In the genomic region with DNA sequence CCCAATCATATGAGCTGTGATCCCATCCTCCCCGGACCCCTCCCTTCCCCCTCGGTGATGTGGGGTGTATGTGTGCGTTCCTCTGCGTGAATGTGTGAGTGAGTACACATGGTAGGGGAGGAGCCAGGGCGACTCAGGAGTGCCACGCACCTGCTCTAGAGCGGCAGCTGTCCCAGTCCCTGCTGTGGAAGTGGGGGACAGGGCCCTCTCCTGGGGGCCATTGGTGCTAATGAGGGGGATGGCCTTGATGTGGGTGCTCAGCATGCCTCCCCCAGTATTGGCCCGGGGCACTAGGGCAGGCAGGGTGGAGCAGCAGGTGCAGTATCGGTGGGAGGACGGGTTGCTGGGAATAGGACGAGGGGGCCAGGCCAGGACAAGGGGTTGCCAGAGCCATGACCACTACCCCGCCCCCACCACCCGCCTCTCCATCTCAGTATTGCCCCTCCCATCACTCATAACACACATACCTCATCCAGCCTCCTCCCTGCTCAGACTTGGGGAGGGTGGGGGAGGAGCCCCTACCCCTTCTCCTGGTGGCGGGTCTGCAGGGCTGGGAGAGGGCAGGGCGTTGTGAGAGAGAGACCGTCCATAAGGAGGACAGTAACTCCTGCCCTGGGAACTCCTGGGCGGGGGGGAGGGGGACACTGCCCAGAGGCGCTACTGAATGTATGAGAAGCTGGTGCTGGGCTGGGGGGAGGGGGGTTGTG, we compare ENCODE assay signal across 10 cellular contexts. TPM values are rescaled to one million over a fixed set of nuclear protein-coding genes. Genes with fewer than 3 reads are reported as not detected.
DNase-seq lines count a peak whose midpoint lies in the region; ATAC-seq and TF ChIP-seq lines count a peak whose summit lies in the region.
"Had no signal": no experiment of that assay in that cellular context is flagged by ENCODE, and none has a peak within 500 bp of the region (broad histone marks: within the 10 kb centered on the region; RNA-seq: fewer than 3 reads in every experiment).

No MANE protein-coding gene starts in this region.

- CTCF ChIA-PET in IMR-90 (lab: Yijun Ruan, JAX) (no interaction called here), A673 (lab: Charles Lee) (interaction anchor here (0.6 kb wide), 1 partner anchor 169 kb away, joined by 18 read pairs; no protein-coding TSS in a partner anchor)

- peak overlapping the region; percentile 32 for H2BK5ac ChIP-seq in IMR-90 (ENCODE audit: low read depth, low read length, poor library complexity, severe bottlenecking)

- no peak overlapping the region for H2BK120ac ChIP-seq in IMR-90 (ENCODE audit: low read depth, low read length)

- H3K4me1 ChIP-seq in BLaER1 = peaks cover 76% of the 10 kb centered on the region
- H3K4me1 ChIP-seq in IMR-90 (ENCODE audit: control insufficient read depth, insufficient read depth, low read length) = peaks cover 5% of the 10 kb centered on the region; the same call in 1 of the 2 replicates
- peaks cover 8% of the 10 kb centered on the region for H3K4me1 ChIP-seq in fibroblast of lung (ENCODE audit: control insufficient read depth, extremely low read depth, insufficient read depth, low read length)
- H3K4me1 ChIP-seq in osteoblast (ENCODE audit: insufficient read depth, low read length) = no peaks in the 10 kb centered on the region
- no peaks in the 10 kb centered on the region for H3K4me1 ChIP-seq in A673 (ENCODE audit: insufficient read depth, low read length, poor library complexity, severe bottlenecking)
- H3K4me1 ChIP-seq: SJSA1 had no signal

- no peak overlapping the region for H2AK9ac ChIP-seq in IMR-90 (replicated peaks; ENCODE audit: low read depth, low read length, poor library complexity)

- DNase-seq in IMR-90 (no peak), fibroblast of lung (ENCODE audit: low read depth in 2 of 2) (no peak), osteoblast (ENCODE audit: insufficient read length, low spot score, missing footprints) (peak; percentile 85), A673 (ENCODE audit: low spot score) (no peak), T-helper 1 cell (no peak), NCI-H446 (lab: John Stamatoyannopoulos, UW) (no peak), ecto neural progenitor cell (ENCODE audit: low spot score) (no peak)
- DNase-seq: NCI-H1105 treated with DMSO at 0.1 percent for 48 hours had no signal

- H3K36me3 ChIP-seq in BLaER1 = peaks cover 54% of the 10 kb centered on the region
- peaks cover 73% of the 10 kb centered on the region for H3K36me3 ChIP-seq in IMR-90 (ENCODE audit: control insufficient read depth, insufficient read depth, low read length)
- peaks cover 41% of the 10 kb centered on the region for H3K36me3 ChIP-seq in fibroblast of lung (ENCODE audit: control insufficient read depth, insufficient read depth, low read length)
- peaks cover 57% of the 10 kb centered on the region for H3K36me3 ChIP-seq in osteoblast (ENCODE audit: insufficient read depth, low read length)
- H3K36me3 ChIP-seq in A673 (ENCODE audit: insufficient read depth, low read length, poor library complexity, severe bottlenecking) = peaks cover 1% of the 10 kb centered on the region

- peak overlapping the region; percentile 99 for H3K4me2 ChIP-seq in BLaER1
- no peak overlapping the region for H3K4me2 ChIP-seq in IMR-90 (ENCODE audit: low read depth, low read length)
- H3K4me2 ChIP-seq in fibroblast of lung (ENCODE audit: extremely low read depth, insufficient read depth, low read length) = no peak overlapping the region
- no peak overlapping the region for H3K4me2 ChIP-seq in osteoblast (ENCODE audit: insufficient read depth, low read length)

- no peaks in the 10 kb centered on the region for H4K20me1 ChIP-seq in BLaER1
- H4K20me1 ChIP-seq in IMR-90 (ENCODE audit: insufficient read depth, low read length) = peaks cover 6% of the 10 kb centered on the region; the same call in 1 of the 2 replicates
- H4K20me1 ChIP-seq in fibroblast of lung (ENCODE audit: control insufficient read depth, extremely low read depth, insufficient read depth, low read length) = no peaks in the 10 kb centered on the region
- H4K20me1 ChIP-seq in osteoblast (ENCODE audit: insufficient read depth, low read length) = no peaks in the 10 kb centered on the region

- TF ChIP-seq RAD21 in IMR-90 (IDR thresholded peaks at IDR 0.05; ENCODE audit: low read length) = no peak

- H3K23ac ChIP-seq in IMR-90 (ENCODE audit: low read depth, low read length) = no peak overlapping the region

- POLR2A ChIA-PET in IMR-90 (lab: Charles Lee; ENCODE audit: unreplicated experiment) = no interaction called here
- POLR2A ChIA-PET in A673 (lab: Charles Lee; ENCODE audit: low non-redundant PET) = no interaction called here

- H2AK5ac ChIP-seq in IMR-90 (ENCODE audit: low read depth, low read length) = no peak overlapping the region

- peaks cover 0 to 19% of the 10 kb centered on the region in 2 experiments; a peak in 2 of 4 replicates for H3K79me1 ChIP-seq in IMR-90 (ENCODE audit: low read depth in 1 of 2, low read length in 2 of 2)

- H3K9ac ChIP-seq in BLaER1 (0 out of 2 replicates have a peak overlapping the region, but pooled peaks have one; percentile 84), IMR-90 (ENCODE audit: low read depth, low read length) (no peak overlapping the region), fibroblast of lung (ENCODE audit: insufficient read depth, low read length) (peak overlapping the region; percentile 7)

- H3K9me1 ChIP-seq in IMR-90 (ENCODE audit: insufficient read depth, low read length) = no peaks in the 10 kb centered on the region

- no peak overlapping the region for H3K18ac ChIP-seq in IMR-90 (ENCODE audit: low read depth, low read length)

- H3K27ac ChIP-seq in BLaER1 (peak overlapping the region; percentile 99), IMR-90 (ENCODE audit: insufficient read depth, low read length) (no peak overlapping the region), fibroblast of lung (ENCODE audit: insufficient read depth, low read length) (no peak overlapping the region), osteoblast (ENCODE audit: low read depth, low read length) (no peak overlapping the region), A673 (ENCODE audit: low read depth, low read length, poor library complexity, severe bottlenecking) (no peak overlapping the region)
- H3K27ac ChIP-seq: SJSA1 had no signal

- no peaks in the 10 kb centered on the region for H3K9me3 ChIP-seq in BLaER1
- no peaks in the 10 kb centered on the region for H3K9me3 ChIP-seq in IMR-90 (ENCODE audit: control insufficient read depth, insufficient read depth, low read length)
- no peaks in the 10 kb centered on the region for H3K9me3 ChIP-seq in fibroblast of lung (ENCODE audit: control insufficient read depth, insufficient read depth, low read depth, low read length)
- H3K9me3 ChIP-seq in osteoblast (ENCODE audit: low read depth, low read length) = no peaks in the 10 kb centered on the region
- no peaks in the 10 kb centered on the region for H3K9me3 ChIP-seq in A673 (ENCODE audit: low read depth, low read length, poor library complexity, severe bottlenecking)
- H3K9me3 ChIP-seq: SJSA1 had no signal

- TF ChIP-seq CTCF in IMR-90 (conservative IDR thresholded peaks at IDR 0.05; ENCODE audit: low read depth, low read length) (no peak), fibroblast of lung (conservative IDR thresholded peaks at IDR 0.05 in 1 of 2, IDR thresholded peaks at IDR 0.05 in 1 of 2; ENCODE audit: low read depth in 1 of 2, low read length in 2 of 2) (no peak), osteoblast (IDR thresholded peaks at IDR 0.05; ENCODE audit: extremely low read depth, low read depth, low read length) (no peak), A673 (conservative IDR thresholded peaks at IDR 0.05; ENCODE audit: low read depth, low read length) (no peak)

- intact Hi-C loops in IMR-90 (cut with micrococcal nuclease) (no loop called here), A673 (cut with micrococcal nuclease; ENCODE audit: unreplicated experiment) (no loop called here)

- ATAC-seq in IMR-90 (ENCODE audit: low read depth) = peak; percentile 15; the same call in 1 of the 2 replicates

- no peak overlapping the region for H3K4ac ChIP-seq in IMR-90 (ENCODE audit: low read depth, low read length)

- H3K27me3 ChIP-seq in BLaER1 (no peaks in the 10 kb centered on the region), IMR-90 (ENCODE audit: control insufficient read depth, insufficient read depth, low read length) (no peaks in the 10 kb centered on the region), fibroblast of lung (ENCODE audit: control insufficient read depth, insufficient read depth, low read length) (no peaks in the 10 kb centered on the region), osteoblast (ENCODE audit: insufficient read depth, low read length) (no peaks in the 10 kb centered on the region), A673 (replicated peaks; ENCODE audit: insufficient read depth, low read depth, low read length, poor library complexity) (no peaks in the 10 kb centered on the region)
- H3K27me3 ChIP-seq: SJSA1 had no signal

- no peak overlapping the region for H4K5ac ChIP-seq in IMR-90 (ENCODE audit: low read depth, low read length)

- dilution Hi-C loops in IMR-90 (cut with HindIII; ENCODE audit: low sequenced_read_pairs, unreplicated experiment) = no loop called here

- no peak for TF ChIP-seq POLR2A in IMR-90 (IDR thresholded peaks at IDR 0.05; ENCODE audit: low read depth, low read length)

- no peak overlapping the region for H4K8ac ChIP-seq in IMR-90 (ENCODE audit: low read depth in 2 of 2, low read length in 2 of 2)

- H3K56ac ChIP-seq in IMR-90 (ENCODE audit: extremely low read depth, insufficient read depth, low read length) = no peak overlapping the region

- H3K4me3 ChIP-seq in BLaER1 = no peak overlapping the region
- no peak overlapping the region for H3K4me3 ChIP-seq in IMR-90 (ENCODE audit: insufficient read depth, low read depth, low read length)
- H3K4me3 ChIP-seq in fibroblast of lung (replicated peaks in 1 of 4; ENCODE audit: control extremely low read depth in 1 of 4, insufficient read depth in 1 of 4, low read depth in 3 of 4, low read length in 4 of 4) = no peak overlapping the region
- H3K4me3 ChIP-seq in osteoblast (ENCODE audit: insufficient read depth, low read length) = no peak overlapping the region
- H3K4me3 ChIP-seq in A673 (ENCODE audit: low read depth, low read length, poor library complexity, severe bottlenecking) = no peak overlapping the region
- H3K4me3 ChIP-seq: SJSA1 had no signal

- H3K79me2 ChIP-seq in fibroblast of lung (ENCODE audit: control insufficient read depth, insufficient read depth, low read length) (peaks cover 3% of the 10 kb centered on the region), osteoblast (ENCODE audit: insufficient read depth, low read length) (peaks cover 2% of the 10 kb centered on the region)

- H2AFZ ChIP-seq in IMR-90 (replicated peaks; ENCODE audit: low read length, poor library complexity) (no peak overlapping the region), fibroblast of lung (ENCODE audit: low read length) (no peak overlapping the region), osteoblast (ENCODE audit: low read length) (no peak overlapping the region)

- in situ Hi-C loops in IMR-90 (cut with MboI; ENCODE audit: low sequenced_read_pairs) = no loop called here

- H3K14ac ChIP-seq in IMR-90 (replicated peaks; ENCODE audit: low read depth, low read length) = no peak overlapping the region

- BruUV-seq in IMR-90 (replicated peaks; lab: Mats Ljungman, UMichigan) (no TSS peak), A673 (replicated peaks; lab: Mats Ljungman, UMichigan) (no TSS peak)

- H2BK15ac ChIP-seq in IMR-90 (ENCODE audit: low read depth, low read length) = no peak overlapping the region

- H4K91ac ChIP-seq in IMR-90 (ENCODE audit: insufficient read depth, low read depth, low read length) = no peak overlapping the region

- H2BK20ac ChIP-seq in IMR-90 (ENCODE audit: low read depth, low read length) = no peak overlapping the region

- 100% methylated on average over 2 of the region's 18 CpGs; no CpG with 5 or more reads in 1 of the 2 experiments for WGBS in IMR-90 (ENCODE audit: extremely low coverage in 2 of 2, insufficient read length in 1 of 2), 2 experiments

RNA-seq across cellular contexts. Expression of a gene that starts 8.5 kb away (rescaled TPM):
- total RNA-seq in IMR-90 (2012; rRNA removed) (0.28 and 0.36 TPM in 2 replicates), fibroblast of lung (1.8 and 5.3 TPM in 2 replicates), osteoblast (5.1 and 7.1 TPM in 2 replicates), A673 (2021) (1.9 and 2.6 TPM in 2 replicates)
- polyA plus RNA-seq in IMR-90 (2012; rRNA removed) (4.4 and 7.2 TPM in 2 replicates), fibroblast of lung (3.3 and 4.0 TPM in 2 replicates)
- 4.1 and 8.6 TPM in 2 replicates for polyA plus RNA-seq in IMR-90 (2012; cell fraction: cytosol; rRNA removed)
- polyA plus RNA-seq in IMR-90 (2012; cell fraction: nucleus; rRNA removed; ENCODE audit: low replicate concordance) = 11.1 and 25.2 TPM in 2 replicates
- polyA plus RNA-seq in fibroblast of lung (2012) = 9.4 and 10.7 TPM in 2 replicates
- 21.2 and 35.6 TPM in 2 replicates for polyA minus RNA-seq in fibroblast of lung (ENCODE audit: low replicate concordance)

RNA-seq across cellular contexts. Expression of a gene that starts 29.1 kb away (rescaled TPM):
- total RNA-seq in IMR-90 (2012; rRNA removed) (20.8 and 22.0 TPM in 2 replicates), fibroblast of lung (49.8 and 52.8 TPM in 2 replicates), osteoblast (30.6 and 33.3 TPM in 2 replicates), A673 (2021) (14.5 and 18.7 TPM in 2 replicates)
- polyA plus RNA-seq in IMR-90 (2012; rRNA removed) (21.9 and 23.4 TPM in 2 replicates), fibroblast of lung (27.2 and 30.8 TPM in 2 replicates)
- polyA plus RNA-seq in IMR-90 (2012; cell fraction: cytosol; rRNA removed) = 22.4 and 25.8 TPM in 2 replicates
- 17.8 and 22.5 TPM in 2 replicates for polyA plus RNA-seq in IMR-90 (2012; cell fraction: nucleus; rRNA removed; ENCODE audit: low replicate concordance)
- 34.3 and 34.9 TPM in 2 replicates for polyA plus RNA-seq in fibroblast of lung (2012)
- 43.5 and 67.0 TPM in 2 replicates for polyA minus RNA-seq in fibroblast of lung (ENCODE audit: low replicate concordance)

RNA-seq across cellular contexts. Expression of a gene that starts 29.9 kb away (rescaled TPM):
- total RNA-seq in IMR-90 (2012; rRNA removed) = 28.3 and 29.7 TPM in 2 replicates
- 38.4 and 48.4 TPM in 2 replicates for polyA plus RNA-seq in IMR-90 (2012; rRNA removed)
- 12.2 and 14.7 TPM in 2 replicates for polyA plus RNA-seq in IMR-90 (2012; cell fraction: cytosol; rRNA removed)
- 45.5 and 129 TPM in 2 replicates for polyA plus RNA-seq in IMR-90 (2012; cell fraction: nucleus; rRNA removed; ENCODE audit: low replicate concordance)
- total RNA-seq in fibroblast of lung = 43.9 and 52.4 TPM in 2 replicates
- 65.6 and 86.3 TPM in 2 replicates for polyA plus RNA-seq in fibroblast of lung
- polyA plus RNA-seq in fibroblast of lung (2012) = 44.7 and 60.6 TPM in 2 replicates
- polyA minus RNA-seq in fibroblast of lung (ENCODE audit: low replicate concordance) = 8.0 and 11.3 TPM in 2 replicates
- 53.3 and 60.1 TPM in 2 replicates for total RNA-seq in osteoblast
- total RNA-seq in A673 (2021) = 56.9 and 59.9 TPM in 2 replicates

RNA-seq across cellular contexts. Expression of a gene that starts 37.6 kb away (rescaled TPM):
- total RNA-seq in IMR-90 (2012; rRNA removed) = 18.6 and 25.8 TPM in 2 replicates
- polyA plus RNA-seq in IMR-90 (2012; rRNA removed) = 73.6 and 79.0 TPM in 2 replicates
- polyA plus RNA-seq in IMR-90 (2012; cell fraction: cytosol; rRNA removed) = 29.9 and 49.0 TPM in 2 replicates
- polyA plus RNA-seq in IMR-90 (2012; cell fraction: nucleus; rRNA removed; ENCODE audit: low replicate concordance) = 167 and 365 TPM in 2 replicates
- total RNA-seq in fibroblast of lung = 25.1 and 31.1 TPM in 2 replicates
- 42.7 and 66.7 TPM in 2 replicates for polyA plus RNA-seq in fibroblast of lung
- 32.7 and 46.9 TPM in 2 replicates for polyA plus RNA-seq in fibroblast of lung (2012)
- polyA minus RNA-seq in fibroblast of lung (ENCODE audit: low replicate concordance) = 122 and 302 TPM in 2 replicates
- total RNA-seq in osteoblast = 33.6 and 36.6 TPM in 2 replicates
- total RNA-seq in A673 (2021) = 48.7 and 50.7 TPM in 2 replicates

RNA-seq across cellular contexts. Expression of a gene that starts 48.5 kb away (rescaled TPM):
- total RNA-seq in IMR-90 (2012; rRNA removed) (24.4 and 25.1 TPM in 2 replicates), fibroblast of lung (24.9 and 26.8 TPM in 2 replicates), osteoblast (40.7 and 45.2 TPM in 2 replicates), A673 (2021) (65.1 and 66.5 TPM in 2 replicates)
- polyA plus RNA-seq in IMR-90 (2012; rRNA removed) (36.2 and 38.9 TPM in 2 replicates), fibroblast of lung (38.8 and 45.7 TPM in 2 replicates)
- 15.9 and 19.2 TPM in 2 replicates for polyA plus RNA-seq in IMR-90 (2012; cell fraction: cytosol; rRNA removed)
- 83.7 and 153 TPM in 2 replicates for polyA plus RNA-seq in IMR-90 (2012; cell fraction: nucleus; rRNA removed; ENCODE audit: low replicate concordance)
- 37.0 and 38.7 TPM in 2 replicates for polyA plus RNA-seq in fibroblast of lung (2012)
- 48.8 and 56.0 TPM in 2 replicates for polyA minus RNA-seq in fibroblast of lung (ENCODE audit: low replicate concordance)
